ENCODE assay signal across 26 cellular contexts in the genomic region with DNA sequence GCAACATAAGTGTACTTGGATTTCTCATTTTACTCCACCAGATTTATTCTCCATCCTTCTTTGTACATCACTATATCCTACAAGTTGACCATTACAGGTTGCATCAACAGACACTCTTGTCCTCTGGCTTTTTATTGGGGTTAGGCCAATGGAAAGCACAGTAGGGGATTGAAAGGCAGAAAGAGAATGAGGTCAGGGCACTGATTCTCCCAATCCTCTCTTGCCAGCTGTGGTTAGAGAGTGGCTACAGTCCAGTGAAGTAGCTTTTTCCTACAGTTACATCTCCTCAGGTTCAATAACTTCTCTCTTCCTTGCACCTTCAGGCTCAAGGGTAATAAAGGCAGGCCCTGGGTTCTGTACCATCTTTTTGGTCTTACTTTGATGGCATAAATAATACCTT.
"Had no signal": no experiment of that assay in that cellular context is flagged by ENCODE, and none has a peak within 500 bp of the region (broad histone marks: within the 10 kb centered on the region; RNA-seq: fewer than 3 reads in every experiment).

No MANE protein-coding gene starts in this region.

- FAIRE-seq: RCC 7860 had no signal

- DNase-seq: activated CD4-positive, alpha-beta T cell treated with anti-CD3 and anti-CD28 coated beads for 48 hours; activated CD4-positive, alpha-beta T cell treated with anti-CD3 and anti-CD28 coated beads, Interleukin-2, amount 50 U/mL, for 4 hours; activated CD4-positive, CD25-positive, alpha-beta regulatory T cell treated with anti-CD3 and anti-CD28 coated beads, Interleukin-2, amount 50 U/mL, for 72 hours; activated CD8-positive, alpha-beta memory T cell treated with anti-CD3 and anti-CD28 coated beads, Interleukin-2, amount 10 ng/mL, durations not matched to agents 7 days and 5 days; activated effector memory CD4-positive, alpha-beta T cell treated with anti-CD3 and anti-CD28 coated beads, Interleukin-2, amount 50 U/mL, for 16 hours; activated naive CD4-positive, alpha-beta T cell treated with Interleukin-2 at 50 U/mL for 16 hours; activated naive CD8-positive, alpha-beta T cell treated with anti-CD3 and anti-CD28 coated beads, Interleukin-2, amount 50 U/mL, for 24 hours; activated T-cell treated with anti-CD3 and anti-CD28 coated beads, Interleukin-2, amount 50 U/mL, for 4 hours; amniotic stem cell; caudate nucleus; Kasumi-1; MV-4-11; NCI-H1105; NCI-H1436 treated with DMSO at 0.1 percent for 48 hours; NCI-H187; NCI-H2081; NCI-H510A treated with DMSO at 0.1 percent for 48 hours; NCI-H69; SHP77 had no signal

- ATAC-seq: activated CD8-positive, alpha-beta memory T cell treated with anti-CD3 and anti-CD28 coated beads, Interleukin-2, amount 10 ng/mL, durations not matched to agents 7 days and 5 days; activated naive CD4-positive, alpha-beta T cell treated with anti-CD3 and anti-CD28 coated beads, Interleukin-2, amount 50 U/mL, for 72 hours; activated naive CD8-positive, alpha-beta T cell treated with anti-CD3 and anti-CD28 coated beads, Interleukin-2, amount 50 U/mL, for 24 hours; activated T-cell treated with anti-CD3 and anti-CD28 coated beads, Interleukin-2, amount 50 U/mL, for 4 hours; SK-N-SH treated with all-trans-retinoic acid at 6 μM for 48 hours had no signal

- H3K27ac ChIP-seq: ascending aorta, breast epithelium, SJSA1 had no signal

- H3K4me3 ChIP-seq: ascending aorta, breast epithelium, SJSA1 had no signal

- H3K27me3 ChIP-seq: ascending aorta, breast epithelium, SJSA1 had no signal

- H3K4me3 Mint-ChIP-seq: activated CD8-positive, alpha-beta memory T cell treated with anti-CD3 and anti-CD28 coated beads, Interleukin-2, amount 10 ng/mL, durations not matched to agents 7 days and 5 days; activated naive CD8-positive, alpha-beta T cell treated with anti-CD3 and anti-CD28 coated beads, Interleukin-2, amount 50 U/mL, for 24 hours; activated T-cell treated with anti-CD3 and anti-CD28 coated beads, Interleukin-2, amount 50 U/mL, for 4 hours; T-helper 1 cell treated with Interleukin-12 subunit alpha and Interleukin-12 subunit beta and Interleukin-4 antibody, amounts not matched to agents 30 μg/mL and 1 μg/mL, for 36 hours had no signal

- H3K36me3 ChIP-seq: ascending aorta, breast epithelium, SJSA1 had no signal

- H3K36me3 Mint-ChIP-seq: activated CD8-positive, alpha-beta memory T cell treated with anti-CD3 and anti-CD28 coated beads, Interleukin-2, amount 10 ng/mL, durations not matched to agents 7 days and 5 days had no signal

- H3K9me3 Mint-ChIP-seq: T-helper 1 cell treated with Interleukin-12 subunit alpha and Interleukin-12 subunit beta and Interleukin-4 antibody, amounts not matched to agents 30 μg/mL and 1 μg/mL, for 36 hours had no signal

- H3K27me3 Mint-ChIP-seq: activated CD8-positive, alpha-beta memory T cell treated with anti-CD3 and anti-CD28 coated beads, Interleukin-2, amount 10 ng/mL, durations not matched to agents 7 days and 5 days; activated naive CD8-positive, alpha-beta T cell treated with anti-CD3 and anti-CD28 coated beads, Interleukin-2, amount 50 U/mL, for 24 hours had no signal

- H3K9me3 ChIP-seq: ascending aorta, breast epithelium, SJSA1 had no signal

- H3K27ac Mint-ChIP-seq: activated CD8-positive, alpha-beta memory T cell treated with anti-CD3 and anti-CD28 coated beads, Interleukin-2, amount 10 ng/mL, durations not matched to agents 7 days and 5 days; activated naive CD4-positive, alpha-beta T cell treated with anti-CD3 and anti-CD28 coated beads, Interleukin-2, amount 50 U/mL, for 72 hours; activated naive CD8-positive, alpha-beta T cell treated with anti-CD3 and anti-CD28 coated beads, Interleukin-2, amount 50 U/mL, for 24 hours; T-helper 1 cell treated with Interleukin-12 subunit alpha and Interleukin-12 subunit beta and Interleukin-4 antibody, amounts not matched to agents 30 μg/mL and 1 μg/mL, for 36 hours had no signal

- H3K4me1 ChIP-seq: breast epithelium had no signal
